ENCODE assay signal across 22 cellular contexts in the genomic region with DNA sequence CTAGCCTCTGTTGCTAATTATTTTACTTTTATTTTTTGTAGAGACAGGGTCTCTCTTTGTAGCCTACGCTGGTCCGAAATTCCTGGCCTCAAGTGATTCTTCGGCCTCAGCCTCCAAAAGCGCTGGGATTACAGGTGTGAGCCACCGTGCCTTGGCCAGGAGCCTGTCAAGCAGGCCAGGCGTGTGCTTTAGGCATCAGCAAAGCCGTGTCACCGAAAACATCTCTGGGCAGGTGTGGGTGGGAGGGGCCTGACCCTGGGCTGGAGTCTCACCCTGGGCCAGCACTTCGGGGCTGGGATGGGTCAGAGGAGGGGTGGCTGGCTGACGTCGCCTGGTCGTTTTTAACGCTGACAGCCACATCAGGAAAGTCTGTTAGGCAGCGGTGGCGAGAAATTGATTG.
DNase-seq lines count a peak whose midpoint lies in the region; ATAC-seq and TF ChIP-seq lines count a peak whose summit lies in the region.
"Had no signal": no experiment of that assay in that cellular context is flagged by ENCODE, and none has a peak within 500 bp of the region (broad histone marks: within the 10 kb centered on the region; RNA-seq: fewer than 3 reads in every experiment).

No MANE protein-coding gene starts in this region.

- peaks cover 9% of the 10 kb centered on the region for H3K9me3 ChIP-seq in left ventricle myocardium inferior (replicated peaks)
- no peaks in the 10 kb centered on the region for H3K9me3 ChIP-seq in lower lobe of right lung
- H3K9me3 ChIP-seq: A549 had no signal

- intact Hi-C loops in left ventricle myocardium inferior (cut with micrococcal nuclease), result no loop called here
- intact Hi-C loops in left ventricle myocardium superior (cut with micrococcal nuclease), result no loop called here
- intact Hi-C loops in lower lobe of right lung (cut with DNase I), result no loop called here

- ATAC-seq in left ventricle myocardium superior (no peak), WTC11 (peak; percentile 52), lower lobe of right lung (no peak), foreskin keratinocyte (no peak), HG03025 (IDR thresholded peaks at IDR 0.05; ENCODE audit: low FRiP score, unreplicated experiment) (no peak)

- TF ChIP-seq CTCF in left ventricle myocardium inferior (IDR thresholded peaks at IDR 0.05; ENCODE audit: borderline replicate concordance) (no peak), WTC11 (IDR thresholded peaks at IDR 0.05) (no peak), lower lobe of right lung (IDR thresholded peaks at IDR 0.05) (no peak), foreskin keratinocyte (conservative IDR thresholded peaks at IDR 0.05) (no peak)

- H3K36me3 ChIP-seq in left ventricle myocardium inferior, result no peaks in the 10 kb centered on the region
- H3K36me3 ChIP-seq in lower lobe of right lung, result no peaks in the 10 kb centered on the region

- no peak overlapping the region for H3K27ac ChIP-seq in left ventricle myocardium inferior (replicated peaks)
- H3K27ac ChIP-seq in lower lobe of right lung, result no peak overlapping the region
- H3K27ac ChIP-seq in foreskin keratinocyte, result no peak overlapping the region
- H3K27ac ChIP-seq: A549, SK-N-MC had no signal

- no peaks in the 10 kb centered on the region for H3K4me1 Mint-ChIP-seq in WTC11
- H3K4me1 Mint-ChIP-seq: B cell; CD4-positive, CD25-positive, alpha-beta regulatory T cell had no signal

- H3K27me3 Mint-ChIP-seq in WTC11 (ENCODE audit: low read depth), result no peaks in the 10 kb centered on the region
- H3K27me3 Mint-ChIP-seq: CD4-positive, CD25-positive, alpha-beta regulatory T cell had no signal

- H3K4me3 Mint-ChIP-seq in WTC11, result no peak overlapping the region
- H3K4me3 Mint-ChIP-seq: B cell; CD4-positive, CD25-positive, alpha-beta regulatory T cell had no signal

- DNase-seq in left ventricle myocardium inferior (peak; percentile 3), left ventricle myocardium superior (no peak), WTC11 (ENCODE audit: low spot score) (no peak), lower lobe of right lung (peak; percentile 34), foreskin keratinocyte (no peak), NCI-H2029 treated with DMSO at 0.1 percent for 48 hours (lab: John Stamatoyannopoulos, UW) (no peak), activated gamma-delta T cell treated with Interleukin-2 at 50 U/mL for 16 hours (no peak)
- DNase-seq: CD4-positive, CD25-positive, alpha-beta regulatory T cell; DMS79; HCEC 1CT; Karpas-422; MV-4-11; NCI-H1105 treated with DMSO at 0.1 percent for 48 hours; NCI-H2081; NCI-H2171; NCI-H526; OCI-M1; SHP77 had no signal

- H3K4me1 ChIP-seq in left ventricle myocardium inferior (no peaks in the 10 kb centered on the region), lower lobe of right lung (no peaks in the 10 kb centered on the region), foreskin keratinocyte (no peaks in the 10 kb centered on the region)
- H3K4me1 ChIP-seq: A549 had no signal

- POLR2A ChIA-PET in WTC11 (lab: Charles Lee), result no interaction called here

- H3K27ac Mint-ChIP-seq in WTC11, result no peak overlapping the region
- H3K27ac Mint-ChIP-seq: B cell; CD4-positive, CD25-positive, alpha-beta regulatory T cell had no signal

- H3K27me3 ChIP-seq in left ventricle myocardium inferior (ENCODE audit: low read depth) (peaks cover 66% of the 10 kb centered on the region), lower lobe of right lung (ENCODE audit: low read depth) (peaks cover 14% of the 10 kb centered on the region), foreskin keratinocyte (no peaks in the 10 kb centered on the region)

- H3K4me3 ChIP-seq in left ventricle myocardium inferior (no peak overlapping the region), lower lobe of right lung (no peak overlapping the region)
- H3K4me3 ChIP-seq: A549, SK-N-MC had no signal

- CTCF ChIA-PET in WTC11 (lab: Charles Lee), result no interaction called here

- no peaks in the 10 kb centered on the region for H3K9me3 Mint-ChIP-seq in WTC11
- H3K9me3 Mint-ChIP-seq: CD4-positive, CD25-positive, alpha-beta regulatory T cell had no signal

- no peaks in the 10 kb centered on the region for H3K36me3 Mint-ChIP-seq in WTC11
- H3K36me3 Mint-ChIP-seq: CD4-positive, CD25-positive, alpha-beta regulatory T cell had no signal

TF ChIP-seq in WTC11, 78 proteins besides CTCF, POLR2A, EP300 and RAD21 (continues in another document):
- TF ChIP-seq KAT7 (CRISPR knock-in tag; IDR thresholded peaks at IDR 0.05; ENCODE audit: borderline replicate concordance) (no peak), NR2C2 (CRISPR knock-in tag; IDR thresholded peaks at IDR 0.05) (no peak), RORB (CRISPR knock-in tag; IDR thresholded peaks at IDR 0.05) (no peak), NFYB (CRISPR knock-in tag; conservative IDR thresholded peaks at IDR 0.05; ENCODE audit: low read depth) (no peak), TP53 (CRISPR knock-in tag; IDR thresholded peaks at IDR 0.05) (no peak), E2F4 (CRISPR knock-in tag; IDR thresholded peaks at IDR 0.05; ENCODE audit: borderline replicate concordance, low read depth) (no peak), CREB1 (CRISPR knock-in tag; IDR thresholded peaks at IDR 0.05) (no peak), ZBTB43 (CRISPR knock-in tag; IDR thresholded peaks at IDR 0.05) (no peak), ZNF138 (CRISPR knock-in tag; conservative IDR thresholded peaks at IDR 0.05) (no peak), JAZF1 (CRISPR knock-in tag; IDR thresholded peaks at IDR 0.05) (no peak), OVOL2 (CRISPR knock-in tag; IDR thresholded peaks at IDR 0.05; ENCODE audit: borderline replicate concordance) (no peak), EMX1 (CRISPR knock-in tag; IDR thresholded peaks at IDR 0.05) (no peak), ZNF121 (CRISPR knock-in tag; IDR thresholded peaks at IDR 0.05) (no peak), TEAD4 (CRISPR knock-in tag; IDR thresholded peaks at IDR 0.05) (no peak), CBFB (CRISPR knock-in tag; IDR thresholded peaks at IDR 0.05; ENCODE audit: low read depth) (no peak)
- TF ChIP-seq, protein P1, sequence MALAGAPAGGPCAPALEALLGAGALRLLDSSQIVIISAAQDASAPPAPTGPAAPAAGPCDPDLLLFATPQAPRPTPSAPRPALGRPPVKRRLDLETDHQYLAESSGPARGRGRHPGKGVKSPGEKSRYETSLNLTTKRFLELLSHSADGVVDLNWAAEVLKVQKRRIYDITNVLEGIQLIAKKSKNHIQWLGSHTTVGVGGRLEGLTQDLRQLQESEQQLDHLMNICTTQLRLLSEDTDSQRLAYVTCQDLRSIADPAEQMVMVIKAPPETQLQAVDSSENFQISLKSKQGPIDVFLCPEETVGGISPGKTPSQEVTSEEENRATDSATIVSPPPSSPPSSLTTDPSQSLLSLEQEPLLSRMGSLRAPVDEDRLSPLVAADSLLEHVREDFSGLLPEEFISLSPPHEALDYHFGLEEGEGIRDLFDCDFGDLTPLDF (CRISPR knock-in tag; IDR thresholded peaks at IDR 0.05), result no peak
- TF ChIP-seq, protein P2, sequence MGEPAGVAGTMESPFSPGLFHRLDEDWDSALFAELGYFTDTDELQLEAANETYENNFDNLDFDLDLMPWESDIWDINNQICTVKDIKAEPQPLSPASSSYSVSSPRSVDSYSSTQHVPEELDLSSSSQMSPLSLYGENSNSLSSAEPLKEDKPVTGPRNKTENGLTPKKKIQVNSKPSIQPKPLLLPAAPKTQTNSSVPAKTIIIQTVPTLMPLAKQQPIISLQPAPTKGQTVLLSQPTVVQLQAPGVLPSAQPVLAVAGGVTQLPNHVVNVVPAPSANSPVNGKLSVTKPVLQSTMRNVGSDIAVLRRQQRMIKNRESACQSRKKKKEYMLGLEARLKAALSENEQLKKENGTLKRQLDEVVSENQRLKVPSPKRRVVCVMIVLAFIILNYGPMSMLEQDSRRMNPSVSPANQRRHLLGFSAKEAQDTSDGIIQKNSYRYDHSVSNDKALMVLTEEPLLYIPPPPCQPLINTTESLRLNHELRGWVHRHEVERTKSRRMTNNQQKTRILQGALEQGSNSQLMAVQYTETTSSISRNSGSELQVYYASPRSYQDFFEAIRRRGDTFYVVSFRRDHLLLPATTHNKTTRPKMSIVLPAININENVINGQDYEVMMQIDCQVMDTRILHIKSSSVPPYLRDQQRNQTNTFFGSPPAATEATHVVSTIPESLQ (CRISPR knock-in tag; IDR thresholded peaks at IDR 0.05), result no peak
- TF ChIP-seq, protein P3, sequence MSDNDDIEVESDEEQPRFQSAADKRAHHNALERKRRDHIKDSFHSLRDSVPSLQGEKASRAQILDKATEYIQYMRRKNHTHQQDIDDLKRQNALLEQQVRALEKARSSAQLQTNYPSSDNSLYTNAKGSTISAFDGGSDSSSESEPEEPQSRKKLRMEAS (CRISPR knock-in tag; IDR thresholded peaks at IDR 0.05), result no peak

Comparison
In these comparisons a context has a peak if more than half of its experiments do, and no peak if none do; other contexts are left out.
1. DNase-seq: peak in left ventricle myocardium inferior (single experiment) and lower lobe of right lung (single experiment); none in left ventricle myocardium superior (single experiment), WTC11 (single experiment), foreskin keratinocyte (0 of 2), NCI-H2029 treated with DMSO at 0.1 percent for 48 hours (single experiment) and activated gamma-delta T cell treated with Interleukin-2 at 50 U/mL for 16 hours (single experiment).